19 cellular contexts compared by ENCODE assay signal in genomic region chr10:116099031-116099430, GRCh38.
DNase-seq lines count a peak whose midpoint lies in the region; ATAC-seq and TF ChIP-seq lines count a peak whose summit lies in the region.
"Had no signal": no experiment of that assay in that cellular context is flagged by ENCODE, and none has a peak within 500 bp of the region (broad histone marks: within the 10 kb centered on the region; RNA-seq: fewer than 3 reads in every experiment).

No MANE protein-coding gene starts in this region.

- no peak overlapping the region for H3K27ac ChIP-seq in left ventricle myocardium inferior (replicated peaks)
- H3K27ac ChIP-seq: 22Rv1 had no signal

- H3K4me3 ChIP-seq in epithelial cell of proximal tubule (ENCODE audit: low read depth, low read length) (no peak overlapping the region), left ventricle myocardium inferior (no peak overlapping the region)

- TF ChIP-seq CTCF in epithelial cell of proximal tubule (conservative IDR thresholded peaks at IDR 0.05; ENCODE audit: low read depth, low read length) (no peak), nephron progenitor cell (IDR thresholded peaks at IDR 0.05) (no peak), left ventricle myocardium inferior (IDR thresholded peaks at IDR 0.05; ENCODE audit: borderline replicate concordance) (no peak)

- H3K4me3 Mint-ChIP-seq in nephron progenitor cell: peak overlapping the region; percentile 16
- H3K4me3 Mint-ChIP-seq: CD14-positive monocyte had no signal

- no peaks in the 10 kb centered on the region for H3K36me3 ChIP-seq in left ventricle myocardium inferior

- in situ Hi-C loops in ACHN (cut with HindIII; ENCODE audit: low pct_ligation_motif_present, low pct_unique_long_range_greater_than_20kb, low sequenced_read_pairs): no loop called here
- in situ Hi-C loops in KBM-7 (cut with MboI; ENCODE audit: low pct_unique_long_range_greater_than_20kb, low sequenced_read_pairs): no loop called here

- no peaks in the 10 kb centered on the region for H3K9me3 ChIP-seq in left ventricle myocardium inferior (replicated peaks)
- H3K9me3 ChIP-seq: Caco-2, SK-N-SH had no signal

- peak; percentile 97 for DNase-seq in ACHN
- peak; percentile 22 for DNase-seq in GM04504 (ENCODE audit: low read depth)
- peak; percentile 92 for DNase-seq in epithelial cell of proximal tubule (ENCODE audit: low read depth)
- no peak for DNase-seq in nephron progenitor cell
- DNase-seq in left ventricle myocardium inferior: no peak
- DNase-seq in activated CD4-positive, alpha-beta T cell treated with anti-CD3 and anti-CD28 coated beads, Interleukin-2, amount 50 U/mL, for 1 hour: no peak
- DNase-seq in KBM-7: no peak
- DNase-seq: Caco-2, DMS53, KG1, NCI-H1092 treated with DMSO at 0.1 percent for 48 hours, NCI-H187 treated with DMSO at 0.1 percent for 48 hours, NCI-H446, NCI-H774, Right ventricle myocardium superior, SK-N-SH had no signal

- peak overlapping the region; percentile 67 for H3K27ac Mint-ChIP-seq in nephron progenitor cell
- H3K27ac Mint-ChIP-seq: CD14-positive monocyte had no signal

- peaks cover 6% of the 10 kb centered on the region for H3K9me3 Mint-ChIP-seq in nephron progenitor cell

- intact Hi-C loops in left ventricle myocardium inferior (cut with micrococcal nuclease): no loop called here

- H3K36me3 Mint-ChIP-seq in nephron progenitor cell (ENCODE audit: low read depth): no peaks in the 10 kb centered on the region
- H3K36me3 Mint-ChIP-seq: CD14-positive monocyte had no signal

- H3K4me1 ChIP-seq in left ventricle myocardium inferior: no peaks in the 10 kb centered on the region
- H3K4me1 ChIP-seq: Caco-2 had no signal

- no peak for ATAC-seq in HG02759 (IDR thresholded peaks at IDR 0.05; ENCODE audit: unreplicated experiment)

- peaks cover 13% of the 10 kb centered on the region for H3K27me3 Mint-ChIP-seq in nephron progenitor cell (ENCODE audit: low read depth, poor library complexity)

- peaks cover 19% of the 10 kb centered on the region for H3K27me3 ChIP-seq in left ventricle myocardium inferior (ENCODE audit: low read depth)

- H3K4me1 Mint-ChIP-seq in nephron progenitor cell: peaks cover 61% of the 10 kb centered on the region
- H3K4me1 Mint-ChIP-seq: CD14-positive monocyte had no signal

Comparison
In these comparisons a context has a peak if more than half of its experiments do, and no peak if none do; other contexts are left out.
1. DNase-seq: peak in ACHN (single experiment), GM04504 (single experiment) and epithelial cell of proximal tubule (single experiment); none in nephron progenitor cell (single experiment), left ventricle myocardium inferior (single experiment), activated CD4-positive, alpha-beta T cell treated with anti-CD3 and anti-CD28 coated beads, Interleukin-2, amount 50 U/mL, for 1 hour (single experiment) and KBM-7 (single experiment).